In genomic region chr13:95740921-95741320, GRCh38 we compare ENCODE assay signal across 2 cellular contexts.
TF ChIP-seq lines count a peak whose summit lies in the region.

No MANE protein-coding gene starts in this region.

TF ChIP-seq in A549, 52 proteins besides CTCF, POLR2A, EP300 and RAD21:
- TF ChIP-seq FOSL2 (IDR thresholded peaks at IDR 0.05) (no peak), FOSL2 (CRISPR knock-in tag; IDR thresholded peaks at IDR 0.05) (no peak), PBX3 (IDR thresholded peaks at IDR 0.05) (no peak), HEYL (CRISPR knock-in tag; IDR thresholded peaks at IDR 0.05) (no peak), JUN (IDR thresholded peaks at IDR 0.05) (no peak), RNF2 (IDR thresholded peaks at IDR 0.05; ENCODE audit: borderline replicate concordance, low read depth) (no peak), ESRRA (IDR thresholded peaks at IDR 0.05; ENCODE audit: borderline replicate concordance, low read length) (no peak), KDM5A (IDR thresholded peaks at IDR 0.05) (no peak)

TF ChIP-seq in H1, 55 proteins besides CTCF, POLR2A, EP300 and RAD21:
- TF ChIP-seq KDM1A (IDR thresholded peaks at IDR 0.05; ENCODE audit: borderline replicate concordance, low read length) (no peak), SP1 (IDR thresholded peaks at IDR 0.05; ENCODE audit: low read depth, low read length) (no peak), POU5F1 (IDR thresholded peaks at IDR 0.05; ENCODE audit: low read depth, low read length) (no peak), GABPA (IDR thresholded peaks at IDR 0.05; ENCODE audit: borderline replicate concordance, insufficient read depth, low read length) (no peak), ZNF274 (IDR thresholded peaks at IDR 0.05; ENCODE audit: borderline replicate concordance, extremely low read depth, low read length) (no peak), CHD7 (IDR thresholded peaks at IDR 0.05; ENCODE audit: insufficient replicate concordance, low read length) (no peak)
